ENCODE assay signal across 11 cellular contexts in genomic region chr4:98661356-98662054, GRCh38. TPM values are rescaled to one million over a fixed set of nuclear protein-coding genes. Genes with fewer than 3 reads are reported as not detected.
DNase-seq lines count a peak whose midpoint lies in the region; ATAC-seq, FAIRE-seq and TF ChIP-seq lines count a peak whose summit lies in the region.
"Had no signal": no experiment of that assay in that cellular context is flagged by ENCODE, and none has a peak within 500 bp of the region (broad histone marks: within the 10 kb centered on the region; RNA-seq: fewer than 3 reads in every experiment).

No MANE protein-coding gene starts in this region.

- CTCF ChIA-PET in CD8-positive, alpha-beta T cell (lab: Charles Lee), result interaction anchor here (0.7 to 1.2 kb wide), 3 partner anchors 36 to 76 kb away, joined by 3 read pairs; no protein-coding TSS in a partner anchor
- CTCF ChIA-PET in K562 (lab: Yijun Ruan, JAX; ENCODE audit: low intra/inter-chr PET ratio), result no interaction called here
- CTCF ChIA-PET in naive thymus-derived CD4-positive, alpha-beta T cell (lab: Charles Lee), result no interaction called here

- no peaks in the 10 kb centered on the region for H3K9me3 Mint-ChIP-seq in CD8-positive, alpha-beta T cell
- H3K9me3 Mint-ChIP-seq in naive thymus-derived CD4-positive, alpha-beta T cell, result peaks cover 0 to 7% (median 0%) of the 10 kb centered on the region in 11 donors

- H3K4me3 ChIP-seq in CD8-positive, alpha-beta T cell (ENCODE audit: low read depth, low read length), result no peak overlapping the region
- no peak overlapping the region for H3K4me3 ChIP-seq in K562
- no peak overlapping the region for H3K4me3 ChIP-seq in naive thymus-derived CD4-positive, alpha-beta T cell (ENCODE audit: low read length)
- no peak overlapping the region for H3K4me3 ChIP-seq in Karpas-422 (ENCODE audit: low read length)

- H3K4me2 ChIP-seq in K562 (ENCODE audit: insufficient read depth, low read length) (no peak overlapping the region), Karpas-422 (ENCODE audit: low read depth, low read length, poor library complexity, severe bottlenecking) (no peak overlapping the region)

- H3K4me3 Mint-ChIP-seq in CD8-positive, alpha-beta T cell, result no peak overlapping the region
- H3K4me3 Mint-ChIP-seq in naive thymus-derived CD4-positive, alpha-beta T cell, result peak overlapping the region in 2 of 10 donors; percentile 22 to 76

- WGBS in K562 (ENCODE audit: insufficient coverage, low coverage, missing lambda C conversion rate), result 31% methylated on average over 3 of the region's 3 CpGs

- H3K27me3 Mint-ChIP-seq in CD8-positive, alpha-beta T cell (ENCODE audit: low read depth), result no peaks in the 10 kb centered on the region
- no peaks in the 10 kb centered on the region for H3K27me3 Mint-ChIP-seq in naive thymus-derived CD4-positive, alpha-beta T cell

- H3K79me2 ChIP-seq in K562 (ENCODE audit: control insufficient read depth, insufficient read depth, low read length) (no peaks in the 10 kb centered on the region), Karpas-422 (ENCODE audit: low read length) (no peaks in the 10 kb centered on the region)

- no peak overlapping the region for H3K9ac ChIP-seq in K562 (ENCODE audit: insufficient read depth in 1 of 2, low read depth in 2 of 2, low read length in 2 of 2)
- H3K9ac ChIP-seq in Karpas-422 (ENCODE audit: low read length), result no peak overlapping the region

- no peaks in the 10 kb centered on the region for H3K9me1 ChIP-seq in K562 (ENCODE audit: control insufficient read depth, insufficient read depth, low read length)

- peaks cover 9% of the 10 kb centered on the region for H3K36me3 Mint-ChIP-seq in CD8-positive, alpha-beta T cell
- peaks cover 0 to 9% (median 0%) of the 10 kb centered on the region in 5 donors for H3K36me3 Mint-ChIP-seq in naive thymus-derived CD4-positive, alpha-beta T cell

- no peak for TF ChIP-seq RAD21 in K562 (CRISPR knock-in tag; conservative IDR thresholded peaks at IDR 0.05 in 1 of 2, IDR thresholded peaks at IDR 0.05 in 1 of 2)

- no peak for DNase-seq in CD8-positive, alpha-beta T cell
- DNase-seq in HT-29 (ENCODE audit: low spot score) (peak; percentile 60), K562 (ENCODE audit: extremely low read depth in 1 of 4, low spot score in 3 of 4) (no peak), activated gamma-delta T cell (lab: John Stamatoyannopoulos, UW) (no peak), foreskin melanocyte (no peak), frontal cortex (ENCODE audit: low spot score in 2 of 2) (no peak), Karpas-422 (no peak)
- no peak for DNase-seq in naive thymus-derived CD4-positive, alpha-beta T cell
- DNase-seq: cerebellar nuclear complex, Right ventricle myocardium superior had no signal

- H3K4me1 ChIP-seq in CD8-positive, alpha-beta T cell (ENCODE audit: insufficient read depth, low read length), result peaks cover 63% of the 10 kb centered on the region
- peaks cover 8 to 16% of the 10 kb centered on the region in 2 experiments for H3K4me1 ChIP-seq in K562 (replicated peaks in 1 of 2; ENCODE audit: control insufficient read depth in 2 of 2, insufficient read depth in 2 of 2, low read length in 2 of 2)
- H3K4me1 ChIP-seq in naive thymus-derived CD4-positive, alpha-beta T cell (ENCODE audit: control insufficient read depth in 2 of 2, insufficient read depth in 2 of 2, low read length in 2 of 2), result peaks cover 26 to 49% of the 10 kb centered on the region in 2 donors
- H3K4me1 ChIP-seq in Karpas-422 (ENCODE audit: low read length), result peaks cover 17% of the 10 kb centered on the region

- H3K27ac ChIP-seq in CD8-positive, alpha-beta T cell (ENCODE audit: low read depth, low read length), result no peak overlapping the region
- H3K27ac ChIP-seq in K562 (ENCODE audit: extremely low read depth, low read depth, low read length) (no peak overlapping the region), Karpas-422 (ENCODE audit: low read length) (no peak overlapping the region)
- H3K27ac ChIP-seq in naive thymus-derived CD4-positive, alpha-beta T cell (ENCODE audit: low read depth, low read length), result peak overlapping the region; percentile 86

- no peak overlapping the region for H2AFZ ChIP-seq in K562 (ENCODE audit: low read depth, low read length)
- no peak overlapping the region for H2AFZ ChIP-seq in Karpas-422 (ENCODE audit: low read length)

- no peak for TF ChIP-seq CTCF in CD8-positive, alpha-beta T cell (IDR thresholded peaks at IDR 0.05)
- TF ChIP-seq CTCF in K562 (IDR thresholded peaks at IDR 0.05 in 2 of 3, conservative IDR thresholded peaks at IDR 0.05 in 1 of 3; ENCODE audit: insufficient read depth in 2 of 3, low read depth in 1 of 3, low read length in 3 of 3), result no peak

- no peak for TF ChIP-seq POLR2A in K562 (conservative IDR thresholded peaks at IDR 0.05)

- no peaks in the 10 kb centered on the region for H3K9me3 ChIP-seq in CD8-positive, alpha-beta T cell (ENCODE audit: low read length)
- H3K9me3 ChIP-seq in K562 (replicated peaks; ENCODE audit: control insufficient read depth, insufficient read depth, low read depth, low read length) (no peaks in the 10 kb centered on the region), Karpas-422 (ENCODE audit: low read length) (no peaks in the 10 kb centered on the region)
- H3K9me3 ChIP-seq in naive thymus-derived CD4-positive, alpha-beta T cell (ENCODE audit: control insufficient read depth in 2 of 3, low read length in 3 of 3), result no peaks in the 10 kb centered on the region

- peaks cover 71% of the 10 kb centered on the region for H3K4me1 Mint-ChIP-seq in CD8-positive, alpha-beta T cell (ENCODE audit: low read depth)
- peaks cover 43 to 78% (median 72%) of the 10 kb centered on the region in 7 donors for H3K4me1 Mint-ChIP-seq in naive thymus-derived CD4-positive, alpha-beta T cell

- no peaks in the 10 kb centered on the region for H3K9me2 ChIP-seq in Karpas-422 (replicated peaks; ENCODE audit: insufficient read depth, low read length)

- no peaks in the 10 kb centered on the region for H3K27me3 ChIP-seq in CD8-positive, alpha-beta T cell (ENCODE audit: insufficient read depth, low read length)
- H3K27me3 ChIP-seq in K562 (ENCODE audit: control insufficient read depth in 2 of 2, insufficient read depth in 2 of 2, low read length in 2 of 2) (peaks cover 24 to 28% of the 10 kb centered on the region in 2 experiments), Karpas-422 (ENCODE audit: low read length) (no peaks in the 10 kb centered on the region; the same call in 1 of the 2 replicates)
- H3K27me3 ChIP-seq in naive thymus-derived CD4-positive, alpha-beta T cell (ENCODE audit: control insufficient read depth in 2 of 2, insufficient read depth in 2 of 2, low read length in 2 of 2), result no peaks in the 10 kb centered on the region

- BruUV-seq in K562 (replicated peaks; lab: Mats Ljungman, UMichigan), result no TSS peak

- peak overlapping the region; percentile 66 for H3K27ac Mint-ChIP-seq in CD8-positive, alpha-beta T cell
- peak overlapping the region in 8 of 9 donors; percentile 60 to 99 (median 94) for H3K27ac Mint-ChIP-seq in naive thymus-derived CD4-positive, alpha-beta T cell

- in situ Hi-C loops in K562 (cut with MboI), result no loop called here

- FAIRE-seq in K562 (lab: Jason Lieb, UNC) (no peak), frontal cortex (lab: Jason Lieb, UNC) (no peak)
- FAIRE-seq: GM12891 had no signal

- no peak for TF ChIP-seq EP300 in K562 (IDR thresholded peaks at IDR 0.05; ENCODE audit: low read length)

- no peak for ATAC-seq in CD8-positive, alpha-beta T cell
- no peak for ATAC-seq in K562
- ATAC-seq in naive thymus-derived CD4-positive, alpha-beta T cell, result no peak

- intact Hi-C loops in CD8-positive, alpha-beta T cell (cut with DNase I, micrococcal nuclease), result loop anchor here (2.0 to 5.0 kb wide), 5 partner anchors 46 to 901 kb away; partner anchors contain the start of genes ADH5 (in 2 of the 2), METAP1 (in 1 of the 2), RAP1GDS1 (in 1 of the 2) and TRMT10A (in 1 of the 2)
- intact Hi-C loops in K562 (cut with micrococcal nuclease), result no loop called here
- intact Hi-C loops in naive thymus-derived CD4-positive, alpha-beta T cell (cut with micrococcal nuclease), result loop anchor here (2.0 to 10.0 kb wide), 16 partner anchors 37 to 1287 kb away; partner anchors contain the start of genes METAP1 (in 2 of the 2), TRMT10A (in 2 of the 2), DAPP1 (in 1 of the 2) and RAP1GDS1 (in 1 of the 2)

- H4K20me1 ChIP-seq in K562 (replicated peaks; ENCODE audit: control insufficient read depth, insufficient read depth, low read length), result peaks cover 4% of the 10 kb centered on the region; the same call in 1 of the 2 replicates
- no peaks in the 10 kb centered on the region for H4K20me1 ChIP-seq in Karpas-422 (ENCODE audit: insufficient read depth, low read depth, low read length)

- no peaks in the 10 kb centered on the region for H3K36me3 ChIP-seq in CD8-positive, alpha-beta T cell (ENCODE audit: insufficient read depth, low read length)
- H3K36me3 ChIP-seq in K562 (ENCODE audit: control insufficient read depth, insufficient read depth, low read length), result no peaks in the 10 kb centered on the region
- no peaks in the 10 kb centered on the region for H3K36me3 ChIP-seq in naive thymus-derived CD4-positive, alpha-beta T cell (ENCODE audit: control insufficient read depth in 2 of 3, insufficient read depth in 3 of 3, low read length in 3 of 3)
- no peaks in the 10 kb centered on the region for H3K36me3 ChIP-seq in Karpas-422 (ENCODE audit: insufficient read depth, low read length)

- POLR2A ChIA-PET in CD8-positive, alpha-beta T cell (lab: Charles Lee), result interaction anchor here (1.1 kb wide), 1 partner anchor 9 kb away, joined by 3 read pairs; no protein-coding TSS in a partner anchor
- POLR2A ChIA-PET in K562 (lab: Yijun Ruan, JAX), result interaction anchor here (0.7 kb wide), 1 partner anchor 674 kb away, joined by 3 read pairs; no protein-coding TSS in a partner anchor
- POLR2A ChIA-PET in naive thymus-derived CD4-positive, alpha-beta T cell (lab: Charles Lee), result interaction anchor here (0.6 to 2.3 kb wide), 2 partner anchors 16 to 27 kb away, joined by 3 to 10 read pairs; no protein-coding TSS in a partner anchor

RNA-seq across cellular contexts. Expression of gene TSPAN5, which starts 3.1 kb away (rescaled TPM):
- 1 to 10 TPM; 1.6 to 1.9 TPM for total RNA-seq in CD8-positive, alpha-beta T cell
- 5.6 and 6.2 TPM in 2 replicates for total RNA-seq in HT-29 (2014; rRNA removed; shearing (Covaris generic))
- 1.8 and 1.9 TPM in 2 replicates for total RNA-seq in K562 (2011; cell fraction: chromatin; rRNA removed; ENCODE audit: low replicate concordance)
- total RNA-seq in K562 (2011; cell fraction: nucleolus; rRNA removed), result 0.79 and 3.2 TPM in 2 replicates
- total RNA-seq in K562 (2011; cell fraction: nucleoplasm; rRNA removed), result 0.59 and 2.9 TPM in 2 replicates
- total RNA-seq in K562 (2014; rRNA removed) (0.61 and 0.86 TPM in 2 replicates), K562 (2014; rRNA removed; fragmentation: Illumina TruSeq; extraction: Trizol) (0.69 and 0.80 TPM in 2 replicates), K562 (2015; rRNA removed; fragmentation: Illumina TruSeq; extraction: Trizol) (0.38 and 0.58 TPM in 2 replicates), K562 (2021) (1.5 TPM in 2 replicates), frontal cortex (67.3 TPM)
- polyA plus RNA-seq in K562 (2011; rRNA removed) (0.60 and 6.6 TPM in 2 replicates), K562 (2014; fragmentation: Illumina TruSeq; extraction: Trizol) (0.88 and 1.1 TPM in 2 replicates), K562 (2014; fragmentation: Nextera tagmentation; extraction: Ambion mirVana) (under 1 TPM; 0.59 to 0.73 TPM), K562 (2014; rRNA removed) (0.62 and 1.2 TPM in 2 replicates)
- polyA plus RNA-seq in K562 (2011; cell fraction: cytosol; rRNA removed), result 0.59 and 3.8 TPM in 2 replicates
- 0.51 and 3.1 TPM in 2 replicates for polyA plus RNA-seq in K562 (2011; cell fraction: nucleus; rRNA removed)
- 1.2 and 1.5 TPM in 2 replicates for polyA plus RNA-seq in K562 (2012)
- polyA minus RNA-seq in K562 (2011; rRNA and poly(A)+ RNA removed), result 0.93 and 5.2 TPM in 2 replicates
- 4.5 TPM in 1 of 2 replicates, not detected in the other for polyA minus RNA-seq in K562 (2011; cell fraction: cytosol; rRNA and poly(A)+ RNA removed)
- 0.22 and 1.9 TPM in 2 replicates for polyA minus RNA-seq in K562 (2011; cell fraction: nucleus; rRNA and poly(A)+ RNA removed)
- total RNA-seq in naive thymus-derived CD4-positive, alpha-beta T cell, result 10 to 100 TPM in 3 of 5 experiments, 1 to 10 TPM in 2; 3.3 to 31.6 (median 10.9) TPM
- 1 to 10 TPM; 6.8 to 7.8 TPM for polyA plus RNA-seq in naive thymus-derived CD4-positive, alpha-beta T cell
- total RNA-seq in Karpas-422 (2014; rRNA removed; shearing (Covaris generic); ENCODE audit: low replicate concordance), result 0.15 and 0.18 TPM in 2 replicates
